3 cellular contexts compared by ENCODE assay signal in the genomic region with DNA sequence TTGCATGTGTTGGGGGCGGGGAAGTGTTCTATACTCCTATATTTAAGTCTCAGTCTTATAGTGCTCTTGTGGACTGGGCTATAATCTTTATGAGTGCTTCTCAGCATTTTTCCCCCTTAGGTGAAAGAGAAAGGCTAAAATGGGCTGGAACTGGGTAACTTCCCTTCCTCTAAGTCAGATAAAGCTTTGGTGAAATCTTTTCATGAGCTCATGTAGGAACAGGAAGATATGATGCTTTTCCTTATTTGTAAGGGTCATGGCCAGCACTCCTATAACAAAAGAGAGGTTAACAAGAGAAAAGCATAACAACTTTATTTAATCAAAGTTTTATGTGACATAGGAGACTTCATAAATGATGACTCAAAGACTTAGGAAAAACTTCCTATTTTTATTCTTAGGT.
TF ChIP-seq lines count a peak whose summit lies in the region.

No MANE protein-coding gene starts in this region.

TF ChIP-seq in liver, 16 proteins besides CTCF, POLR2A, EP300 and RAD21:
- TF ChIP-seq TAF1 (conservative IDR thresholded peaks at IDR 0.05), result no peak
- peak; percentile 30 for TF ChIP-seq NR2F2 (IDR thresholded peaks at IDR 0.05)
- TF ChIP-seq GABPA (IDR thresholded peaks at IDR 0.05 in 1 of 2, conservative IDR thresholded peaks at IDR 0.05 in 1 of 2), result no peak

TF ChIP-seq in HepG2, 621 proteins besides CTCF, POLR2A, EP300 and RAD21:
- TF ChIP-seq ATAD3A (CRISPR knock-in tag; IDR thresholded peaks at IDR 0.05) (no peak), PATZ1 (CRISPR knock-in tag; IDR thresholded peaks at IDR 0.05) (no peak), PTBP1 (IDR thresholded peaks at IDR 0.05; ENCODE audit: low read depth, low read length, poor library complexity, severe bottlenecking) (no peak), ZNF776 (CRISPR knock-in tag; IDR thresholded peaks at IDR 0.05) (no peak), BRCA1 (CRISPR knock-in tag; IDR thresholded peaks at IDR 0.05) (no peak), CSRNP2 (CRISPR knock-in tag; conservative IDR thresholded peaks at IDR 0.05; ENCODE audit: low read depth) (no peak), ZNF138 (CRISPR knock-in tag; IDR thresholded peaks at IDR 0.05; ENCODE audit: low read depth) (no peak), ZNF713 (CRISPR knock-in tag; IDR thresholded peaks at IDR 0.05) (no peak), CHD2 (IDR thresholded peaks at IDR 0.05; ENCODE audit: low read depth, low read length) (no peak), ZNF121 (CRISPR knock-in tag; IDR thresholded peaks at IDR 0.05) (no peak), TRAFD1 (CRISPR knock-in tag; IDR thresholded peaks at IDR 0.05; ENCODE audit: borderline replicate concordance) (no peak), SCMH1 (CRISPR knock-in tag; IDR thresholded peaks at IDR 0.05; ENCODE audit: borderline replicate concordance) (no peak), NFE2 (CRISPR knock-in tag; IDR thresholded peaks at IDR 0.05) (no peak), GTF3A (CRISPR knock-in tag; conservative IDR thresholded peaks at IDR 0.05) (no peak), ZNF614 (CRISPR knock-in tag; IDR thresholded peaks at IDR 0.05; ENCODE audit: borderline replicate concordance) (no peak)
- TF ChIP-seq, protein P1, sequence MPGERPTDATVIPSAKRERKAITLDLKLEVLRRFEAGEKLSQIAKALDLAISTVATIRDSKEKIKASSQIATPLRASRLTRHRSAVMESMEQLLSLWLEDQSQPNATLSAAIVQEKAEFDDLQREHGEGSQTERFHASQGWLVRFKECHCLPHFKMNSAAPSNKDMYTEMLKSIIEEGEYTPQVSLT (CRISPR knock-in tag; IDR thresholded peaks at IDR 0.05; ENCODE audit: borderline replicate concordance, low read depth), result no peak
- TF ChIP-seq, protein P2, sequence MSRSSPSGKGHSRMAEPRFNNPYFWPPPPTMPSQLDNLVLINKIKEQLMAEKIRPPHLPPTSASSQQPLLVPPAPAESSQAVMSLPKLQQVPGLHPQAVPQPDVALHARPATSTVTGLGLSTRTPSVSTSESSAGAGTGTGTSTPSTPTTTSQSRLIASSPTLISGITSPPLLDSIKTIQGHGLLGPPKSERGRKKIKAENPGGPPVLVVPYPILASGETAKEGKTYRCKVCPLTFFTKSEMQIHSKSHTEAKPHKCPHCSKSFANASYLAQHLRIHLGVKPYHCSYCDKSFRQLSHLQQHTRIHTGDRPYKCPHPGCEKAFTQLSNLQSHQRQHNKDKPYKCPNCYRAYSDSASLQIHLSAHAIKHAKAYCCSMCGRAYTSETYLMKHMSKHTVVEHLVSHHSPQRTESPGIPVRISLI (CRISPR knock-in tag; IDR thresholded peaks at IDR 0.05; ENCODE audit: borderline replicate concordance), result no peak
- TF ChIP-seq, protein P3, sequence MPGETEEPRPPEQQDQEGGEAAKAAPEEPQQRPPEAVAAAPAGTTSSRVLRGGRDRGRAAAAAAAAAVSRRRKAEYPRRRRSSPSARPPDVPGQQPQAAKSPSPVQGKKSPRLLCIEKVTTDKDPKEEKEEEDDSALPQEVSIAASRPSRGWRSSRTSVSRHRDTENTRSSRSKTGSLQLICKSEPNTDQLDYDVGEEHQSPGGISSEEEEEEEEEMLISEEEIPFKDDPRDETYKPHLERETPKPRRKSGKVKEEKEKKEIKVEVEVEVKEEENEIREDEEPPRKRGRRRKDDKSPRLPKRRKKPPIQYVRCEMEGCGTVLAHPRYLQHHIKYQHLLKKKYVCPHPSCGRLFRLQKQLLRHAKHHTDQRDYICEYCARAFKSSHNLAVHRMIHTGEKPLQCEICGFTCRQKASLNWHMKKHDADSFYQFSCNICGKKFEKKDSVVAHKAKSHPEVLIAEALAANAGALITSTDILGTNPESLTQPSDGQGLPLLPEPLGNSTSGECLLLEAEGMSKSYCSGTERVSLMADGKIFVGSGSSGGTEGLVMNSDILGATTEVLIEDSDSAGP (CRISPR knock-in tag; IDR thresholded peaks at IDR 0.05; ENCODE audit: borderline replicate concordance), result no peak

TF ChIP-seq in endothelial cell of umbilical vein, 7 proteins besides CTCF, POLR2A, EP300 and RAD21:
- TF ChIP-seq GATA2 (IDR thresholded peaks at IDR 0.05; ENCODE audit: insufficient read depth, insufficient read length, low read depth, low read length) (peak; percentile 40), FOS (IDR thresholded peaks at IDR 0.05; ENCODE audit: borderline replicate concordance, insufficient read depth, low read length) (peak; percentile 61), POLR2AphosphoS5 (IDR thresholded peaks at IDR 0.05; ENCODE audit: insufficient read depth, low read depth, low read length) (no peak), EZH2 (IDR thresholded peaks at IDR 0.05; ENCODE audit: borderline replicate concordance, low read depth, low read length, severe bottlenecking) (no peak), JUN (IDR thresholded peaks at IDR 0.05; ENCODE audit: borderline replicate concordance, insufficient read depth, insufficient read length, low read depth) (peak; percentile 71)
TF ChIP-seq in endothelial cell of umbilical vein: peak in this region for 3.
